In the genomic region with DNA sequence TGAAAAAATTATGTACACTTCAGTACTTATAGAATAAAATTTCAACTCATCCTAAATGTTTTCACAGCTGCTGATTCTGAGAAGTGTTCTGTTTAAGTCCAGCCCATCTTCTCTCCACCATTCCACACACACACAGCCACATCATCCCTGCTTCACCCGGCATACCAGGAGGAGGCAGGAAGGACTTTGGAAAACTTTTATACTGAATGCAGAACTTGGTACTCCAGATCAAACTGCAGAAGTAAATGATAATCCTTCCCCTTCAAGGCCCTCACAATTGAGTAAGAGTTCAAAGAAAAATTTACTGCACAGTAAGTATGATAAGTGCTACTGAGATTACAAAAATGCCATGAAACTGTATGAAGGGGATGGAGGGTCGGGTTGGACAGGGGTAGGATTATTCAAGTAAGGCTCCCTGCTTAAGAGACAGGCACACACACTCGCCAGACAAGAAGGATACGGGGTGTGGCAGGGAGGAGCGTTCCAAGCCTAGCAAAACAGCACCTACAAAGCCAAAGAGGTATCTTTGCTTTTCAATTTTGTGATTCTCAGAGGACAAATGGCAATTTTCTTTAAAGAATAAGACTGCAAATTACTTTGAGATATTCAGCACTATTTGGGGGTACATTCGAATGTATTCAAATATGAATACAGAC, we compare ENCODE assay signal across 10 cellular contexts. TPM values are rescaled to one million over a fixed set of nuclear protein-coding genes. Genes with fewer than 3 reads are reported as not detected.
A peak's percentile ranks its signal among the peaks of the same experiment; 100 is the strongest.
DNase-seq lines count a peak whose midpoint lies in the region; ATAC-seq and TF ChIP-seq lines count a peak whose summit lies in the region.
"Had no signal": no experiment of that assay in that cellular context is flagged by ENCODE, and none has a peak within 500 bp of the region (broad histone marks: within the 10 kb centered on the region; RNA-seq: fewer than 3 reads in every experiment).

No MANE protein-coding gene starts in this region.

- no peak overlapping the region for H3K14ac ChIP-seq in trophoblast cell (ENCODE audit: low read length)

- H3K4me2 ChIP-seq in trophoblast cell (ENCODE audit: low read length) = peak overlapping the region; percentile 25

- intact Hi-C loops in Calu3 (cut with micrococcal nuclease; ENCODE audit: unreplicated experiment) = loop anchor here (5.0 kb wide), 1 partner anchor 37 kb away; no protein-coding TSS in a partner anchor
- intact Hi-C loops in posterior cingulate gyrus (cut with DNase I) = no loop called here

- CTCF ChIA-PET in Calu3 (lab: Charles Lee) = no interaction called here
- CTCF ChIA-PET in HEK293T (lab: Yijun Ruan, JAX) = interaction anchor here (0.7 kb wide), 1 partner anchor 35 kb away, joined by 3 read pairs; no protein-coding TSS in a partner anchor

- no peak overlapping the region for H3K4me3 ChIP-seq in trophoblast cell (ENCODE audit: low read depth, low read length)

- no CpG with 5 or more reads among the region's 6 CpGs for WGBS in trophoblast cell (ENCODE audit: extremely low coverage, insufficient coverage, insufficient read length)

- ATAC-seq in effector memory CD8-positive, alpha-beta T cell (replicated peaks) = no peak
- ATAC-seq in GM19035 (IDR thresholded peaks at IDR 0.05; ENCODE audit: unreplicated experiment) = no peak
- no peak for ATAC-seq in GM21447 (IDR thresholded peaks at IDR 0.05; ENCODE audit: unreplicated experiment)

- no peak overlapping the region for H2AFZ ChIP-seq in trophoblast cell (ENCODE audit: insufficient read depth, low read length, poor library complexity)

- H3K9me3 ChIP-seq in trophoblast cell (ENCODE audit: insufficient read depth, low read depth, low read length) = no peaks in the 10 kb centered on the region

- H3K4ac ChIP-seq in trophoblast cell (ENCODE audit: low read depth, low read length) = peak overlapping the region; percentile 99

- H3K79me1 ChIP-seq in trophoblast cell (ENCODE audit: low read length) = peaks cover 15% of the 10 kb centered on the region

- no peaks in the 10 kb centered on the region for H3K27me3 Mint-ChIP-seq in Calu3 (ENCODE audit: unreplicated experiment)
- H3K27me3 Mint-ChIP-seq in effector memory CD8-positive, alpha-beta T cell = no peaks in the 10 kb centered on the region

- no peak overlapping the region for H2AK5ac ChIP-seq in trophoblast cell (ENCODE audit: low read length)

- H3K9ac ChIP-seq in trophoblast cell (ENCODE audit: low read length) = no peak overlapping the region

- H3K27ac Mint-ChIP-seq in Calu3 (ENCODE audit: unreplicated experiment) = no peak overlapping the region
- peak overlapping the region; percentile 49 to 98 for H3K27ac Mint-ChIP-seq in effector memory CD8-positive, alpha-beta T cell

- no peak overlapping the region for H2BK120ac ChIP-seq in trophoblast cell (ENCODE audit: insufficient read depth, low read length, poor library complexity)

- H3K18ac ChIP-seq in trophoblast cell (ENCODE audit: low read length) = no peak overlapping the region

- H4K8ac ChIP-seq in trophoblast cell (ENCODE audit: low read depth, low read length) = no peak overlapping the region

- no peak overlapping the region for H4K12ac ChIP-seq in trophoblast cell (ENCODE audit: low read depth, low read length)

- peaks cover 33% of the 10 kb centered on the region for H3K4me1 Mint-ChIP-seq in Calu3 (ENCODE audit: low read depth, unreplicated experiment)
- H3K4me1 Mint-ChIP-seq in effector memory CD8-positive, alpha-beta T cell (ENCODE audit: low read depth in 2 of 2) = peaks cover 37 to 55% of the 10 kb centered on the region in 2 donors

- peaks cover 4 to 5% of the 10 kb centered on the region in 2 experiments for H3K4me1 ChIP-seq in trophoblast cell (ENCODE audit: control insufficient read depth in 1 of 2, insufficient read depth in 2 of 2, low read length in 2 of 2)

- H3K36me3 Mint-ChIP-seq in Calu3 (ENCODE audit: insufficient read depth, unreplicated experiment) = peaks cover 13% of the 10 kb centered on the region
- peaks cover 7% of the 10 kb centered on the region for H3K36me3 Mint-ChIP-seq in effector memory CD8-positive, alpha-beta T cell (ENCODE audit: insufficient read depth)

- POLR2A ChIA-PET in HEK293T (lab: Yijun Ruan, JAX) = interaction anchor here (1.6 kb wide), 1 partner anchor 42 kb away, joined by 4 read pairs; no protein-coding TSS in a partner anchor

- no peaks in the 10 kb centered on the region for H3K36me3 ChIP-seq in trophoblast cell (ENCODE audit: control insufficient read depth in 1 of 2, insufficient read depth in 2 of 2, low read length in 2 of 2)

- no peak overlapping the region for H3K27ac ChIP-seq in trophoblast cell (ENCODE audit: low read depth, low read length)

- H3K4me3 Mint-ChIP-seq in Calu3 (ENCODE audit: low read depth, unreplicated experiment) = peak overlapping the region; percentile 83
- peak overlapping the region in 1 of 2 donors; percentile 99 for H3K4me3 Mint-ChIP-seq in effector memory CD8-positive, alpha-beta T cell

- no peak overlapping the region for H4K91ac ChIP-seq in trophoblast cell (ENCODE audit: low read depth, low read length)

- TF ChIP-seq CTCF in Calu3 (IDR thresholded peaks at IDR 0.05; ENCODE audit: unreplicated experiment) = no peak

- BruUV-seq in Calu3 (replicated peaks; lab: Mats Ljungman, UMichigan) = no TSS peak

- H3K79me2 ChIP-seq in trophoblast cell (ENCODE audit: control insufficient read depth, insufficient read depth, low read length, poor library complexity) = peaks cover 25% of the 10 kb centered on the region

- H3K23ac ChIP-seq in trophoblast cell (ENCODE audit: low read length) = no peak overlapping the region

- H3K27me3 ChIP-seq in trophoblast cell (ENCODE audit: insufficient read depth, low read length) = no peaks in the 10 kb centered on the region

- no peak overlapping the region for H2BK5ac ChIP-seq in trophoblast cell (ENCODE audit: low read depth, low read length, poor library complexity)

- DNase-seq in Calu3 (no peak), NCI-H748 (lab: John Stamatoyannopoulos, UW; ENCODE audit: unreplicated experiment) (peak; percentile 76), trophoblast cell (no peak), HEK293T (ENCODE audit: extremely low spot score) (no peak), posterior cingulate gyrus (no peak)
- no peak for DNase-seq in effector memory CD8-positive, alpha-beta T cell
- DNase-seq: endodermal cell; stimulated activated CD4-positive, alpha-beta T cell treated with anti-CD3 and anti-CD28 coated beads, Interleukin-4, amount 100 ng/mL, for 24 hours had no signal

- H2BK12ac ChIP-seq in trophoblast cell (ENCODE audit: low read length) = no peak overlapping the region

- no peaks in the 10 kb centered on the region for H3K9me3 Mint-ChIP-seq in Calu3 (ENCODE audit: low read depth, unreplicated experiment)
- no peaks in the 10 kb centered on the region for H3K9me3 Mint-ChIP-seq in effector memory CD8-positive, alpha-beta T cell
- H3K9me3 Mint-ChIP-seq: endodermal cell had no signal

TF ChIP-seq in HEK293T, 16 proteins besides CTCF, POLR2A, EP300 and RAD21:
- TF ChIP-seq, protein P1, sequence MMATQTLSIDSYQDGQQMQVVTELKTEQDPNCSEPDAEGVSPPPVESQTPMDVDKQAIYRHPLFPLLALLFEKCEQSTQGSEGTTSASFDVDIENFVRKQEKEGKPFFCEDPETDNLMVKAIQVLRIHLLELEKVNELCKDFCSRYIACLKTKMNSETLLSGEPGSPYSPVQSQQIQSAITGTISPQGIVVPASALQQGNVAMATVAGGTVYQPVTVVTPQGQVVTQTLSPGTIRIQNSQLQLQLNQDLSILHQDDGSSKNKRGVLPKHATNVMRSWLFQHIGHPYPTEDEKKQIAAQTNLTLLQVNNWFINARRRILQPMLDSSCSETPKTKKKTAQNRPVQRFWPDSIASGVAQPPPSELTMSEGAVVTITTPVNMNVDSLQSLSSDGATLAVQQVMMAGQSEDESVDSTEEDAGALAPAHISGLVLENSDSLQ (IDR thresholded peaks at IDR 0.05) = no peak
- TF ChIP-seq ARNT (IDR thresholded peaks at IDR 0.05) (no peak), FOXA1 (IDR thresholded peaks at IDR 0.05) (no peak), SP1 (IDR thresholded peaks at IDR 0.05) (no peak), LEF1 (IDR thresholded peaks at IDR 0.05; ENCODE audit: borderline replicate concordance) (no peak)

RNA-seq across cellular contexts. Expression of a gene that starts 2.6 kb away (rescaled TPM):
- total RNA-seq in Calu3 (2022) = 20.6 and 20.8 TPM in 2 replicates
- 27.7 and 29.0 TPM in 2 replicates for polyA plus RNA-seq in trophoblast cell (2013)
